12 cellular contexts compared by ENCODE assay signal in the genomic region with DNA sequence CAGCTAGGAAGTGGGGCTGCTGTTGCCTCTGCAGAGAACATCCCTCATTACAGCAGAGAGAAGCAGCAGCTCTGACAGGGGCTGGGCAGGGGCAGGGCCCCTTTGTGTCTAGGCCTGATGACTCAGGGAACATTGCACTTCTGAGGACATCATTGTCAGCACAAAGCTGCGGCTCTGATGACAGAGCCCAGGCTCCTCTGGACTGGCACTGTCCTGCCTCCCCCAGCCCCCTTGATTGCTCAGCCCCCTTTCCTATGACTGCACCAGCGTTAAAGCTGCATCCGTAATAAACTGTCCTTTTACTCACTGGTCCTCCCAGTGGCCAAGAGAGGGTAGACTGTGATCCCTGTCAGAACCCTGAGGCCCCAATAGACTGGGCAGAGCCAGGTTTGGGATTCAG. TPM values are rescaled to one million over a fixed set of nuclear protein-coding genes. Genes with fewer than 3 reads are reported as not detected.
A peak's percentile ranks its signal among the peaks of the same experiment; 100 is the strongest.
DNase-seq lines count a peak whose midpoint lies in the region; ATAC-seq, FAIRE-seq and TF ChIP-seq lines count a peak whose summit lies in the region.
"Had no signal": no experiment of that assay in that cellular context is flagged by ENCODE, and none has a peak within 500 bp of the region (broad histone marks: within the 10 kb centered on the region; RNA-seq: fewer than 3 reads in every experiment).

No MANE protein-coding gene starts in this region.

- no peak overlapping the region for H2BK12ac ChIP-seq in mesenchymal stem cell (ENCODE audit: low read length in 2 of 2)

- no peaks in the 10 kb centered on the region for H3K79me2 ChIP-seq in K562 (ENCODE audit: control insufficient read depth, insufficient read depth, low read length)

- TF ChIP-seq RAD21 in K562 (CRISPR knock-in tag; conservative IDR thresholded peaks at IDR 0.05 in 1 of 2, IDR thresholded peaks at IDR 0.05 in 1 of 2) = no peak

- in situ Hi-C loops in K562 (cut with MboI) = no loop called here

- TF ChIP-seq EP300 in K562 (IDR thresholded peaks at IDR 0.05; ENCODE audit: low read length) = no peak

- CTCF ChIA-PET in K562 (lab: Yijun Ruan, JAX; ENCODE audit: low intra/inter-chr PET ratio) = no interaction called here

- H2AK5ac ChIP-seq in mesenchymal stem cell (ENCODE audit: low read length, severe bottlenecking) = no peak overlapping the region

- H3K4me2 ChIP-seq in K562 (ENCODE audit: insufficient read depth, low read length) = no peak overlapping the region
- H3K4me2 ChIP-seq in mesenchymal stem cell (ENCODE audit: low read length, poor library complexity, severe bottlenecking) = no peak overlapping the region

- H3K27me3 Mint-ChIP-seq in T-helper 2 cell treated with Interferon-gamma antibody and Interleukin-4, amounts not matched to agents 5 μg/mL and 100 μg/mL, for 36 hours (ENCODE audit: low read depth) = peaks cover 12% of the 10 kb centered on the region

- intact Hi-C loops in K562 (cut with micrococcal nuclease) = no loop called here

- no peak overlapping the region for H3K14ac ChIP-seq in mesenchymal stem cell (ENCODE audit: low read length in 2 of 2)

- DNase-seq in D341Med (ENCODE audit: low spot score) (peak; percentile 46), HT-29 (ENCODE audit: low spot score) (peak; percentile 23), K562 (ENCODE audit: extremely low read depth in 1 of 4, low spot score in 3 of 4) (peak; percentile 9 to 34 (median 30)), mesenchymal stem cell (peak; percentile 34), GM10266 (ENCODE audit: extremely low spot score) (no peak), NCI-H1694 treated with DMSO at 0.1 percent for 48 hours (lab: John Stamatoyannopoulos, UW) (no peak)
- DNase-seq in T-helper 2 cell treated with Interferon-gamma antibody and Interleukin-4, amounts not matched to agents 5 μg/mL and 100 μg/mL, for 36 hours (ENCODE audit: low spot score) = no peak
- DNase-seq: activated naive CD8-positive, alpha-beta T cell treated with anti-CD3 and anti-CD28 coated beads, Interleukin-2, amount 10 ng/mL, durations not matched to agents 7 days and 5 days had no signal

- H2AFZ ChIP-seq in K562 (ENCODE audit: low read depth, low read length) = no peak overlapping the region
- H2AFZ ChIP-seq in mesenchymal stem cell (ENCODE audit: low read depth, low read length) = no peak overlapping the region

- H3K27ac ChIP-seq in K562 (ENCODE audit: extremely low read depth, low read depth, low read length) (no peak overlapping the region), mesenchymal stem cell (ENCODE audit: low read length, poor library complexity, severe bottlenecking) (no peak overlapping the region)
- H3K27ac ChIP-seq: HL-60, neutrophil had no signal

- BruUV-seq in K562 (replicated peaks; lab: Mats Ljungman, UMichigan) = no TSS peak

- no peak overlapping the region for H3K4me3 Mint-ChIP-seq in T-helper 2 cell treated with Interferon-gamma antibody and Interleukin-4, amounts not matched to agents 5 μg/mL and 100 μg/mL, for 36 hours
- H3K4me3 Mint-ChIP-seq: activated naive CD8-positive, alpha-beta T cell treated with anti-CD3 and anti-CD28 coated beads, Interleukin-2, amount 10 ng/mL, durations not matched to agents 7 days and 5 days had no signal

- H3K4ac ChIP-seq in mesenchymal stem cell (ENCODE audit: low read depth in 1 of 2, low read length in 2 of 2) = no peak overlapping the region

- H3K27ac Mint-ChIP-seq in T-helper 2 cell treated with Interferon-gamma antibody and Interleukin-4, amounts not matched to agents 5 μg/mL and 100 μg/mL, for 36 hours = no peak overlapping the region
- H3K27ac Mint-ChIP-seq: activated naive CD8-positive, alpha-beta T cell treated with anti-CD3 and anti-CD28 coated beads, Interleukin-2, amount 10 ng/mL, durations not matched to agents 7 days and 5 days had no signal

- H3K36me3 ChIP-seq in K562 (ENCODE audit: control insufficient read depth, insufficient read depth, low read length) (no peaks in the 10 kb centered on the region), mesenchymal stem cell (ENCODE audit: control insufficient read depth in 1 of 2, insufficient read depth in 2 of 2, low read depth in 1 of 2, low read length in 2 of 2) (no peaks in the 10 kb centered on the region)
- H3K36me3 ChIP-seq: neutrophil had no signal

- H2BK15ac ChIP-seq in mesenchymal stem cell (ENCODE audit: low read depth, poor library complexity, severe bottlenecking) = no peak overlapping the region

- no peak overlapping the region for H3K4me3 ChIP-seq in K562
- no peak overlapping the region for H3K4me3 ChIP-seq in mesenchymal stem cell (ENCODE audit: insufficient read depth in 1 of 2, low read depth in 1 of 2, low read length in 2 of 2)

- H4K20me1 ChIP-seq in K562 (replicated peaks; ENCODE audit: control insufficient read depth, insufficient read depth, low read length) = 0 out of 2 replicates have a peak, but pooled peaks cover 3% of the 10 kb centered on the region

- H3K4me1 Mint-ChIP-seq in T-helper 2 cell treated with Interferon-gamma antibody and Interleukin-4, amounts not matched to agents 5 μg/mL and 100 μg/mL, for 36 hours (ENCODE audit: low read depth) = no peaks in the 10 kb centered on the region
- H3K4me1 Mint-ChIP-seq: activated naive CD8-positive, alpha-beta T cell treated with anti-CD3 and anti-CD28 coated beads, Interleukin-2, amount 10 ng/mL, durations not matched to agents 7 days and 5 days had no signal

- no peaks in the 10 kb centered on the region for H3K9me3 ChIP-seq in K562 (replicated peaks; ENCODE audit: control insufficient read depth, insufficient read depth, low read depth, low read length)
- no peaks in the 10 kb centered on the region for H3K9me3 ChIP-seq in mesenchymal stem cell (ENCODE audit: control insufficient read depth, low read length)
- H3K9me3 ChIP-seq: neutrophil had no signal

- H3K9ac ChIP-seq in K562 (ENCODE audit: insufficient read depth in 1 of 2, low read depth in 2 of 2, low read length in 2 of 2) (no peak overlapping the region), mesenchymal stem cell (ENCODE audit: low read length) (no peak overlapping the region)

- no peak overlapping the region for H4K8ac ChIP-seq in mesenchymal stem cell (ENCODE audit: low read length)

- TF ChIP-seq POLR2A in K562 (conservative IDR thresholded peaks at IDR 0.05) = no peak

- H3K4me1 ChIP-seq in K562 (replicated peaks in 1 of 2; ENCODE audit: control insufficient read depth in 2 of 2, insufficient read depth in 2 of 2, low read length in 2 of 2) (no peaks in the 10 kb centered on the region), mesenchymal stem cell (ENCODE audit: control insufficient read depth, insufficient read depth, low read depth, low read length) (no peaks in the 10 kb centered on the region)

- no peaks in the 10 kb centered on the region for H3K79me1 ChIP-seq in mesenchymal stem cell (replicated peaks; ENCODE audit: low read length, poor library complexity, severe bottlenecking)

- H2BK120ac ChIP-seq in mesenchymal stem cell (ENCODE audit: low read depth, low read length) = no peak overlapping the region

- H3K9me1 ChIP-seq in K562 (ENCODE audit: control insufficient read depth, insufficient read depth, low read length) = no peaks in the 10 kb centered on the region

- TF ChIP-seq CTCF in K562 (IDR thresholded peaks at IDR 0.05 in 2 of 3, conservative IDR thresholded peaks at IDR 0.05 in 1 of 3; ENCODE audit: insufficient read depth in 2 of 3, low read depth in 1 of 3, low read length in 3 of 3) = peak in 2 of 3 experiments; percentile 34 to 49; a peak in 5 of 6 replicates
- TF ChIP-seq CTCF in GM10266 (IDR thresholded peaks at IDR 0.05; ENCODE audit: control insufficient read depth, insufficient read depth, low read depth, missing control alignments) = no peak

- H4K91ac ChIP-seq in mesenchymal stem cell (ENCODE audit: low read length) = no peak overlapping the region

- H3K18ac ChIP-seq in mesenchymal stem cell (ENCODE audit: low read depth in 1 of 2, low read length in 2 of 2) = no peak overlapping the region

- POLR2A ChIA-PET in K562 (lab: Yijun Ruan, JAX) = interaction anchor here (0.6 to 0.7 kb wide), 2 partner anchors 10 to 12 kb away, joined by 3 read pairs; no protein-coding TSS in a partner anchor

- no peak overlapping the region for H2BK5ac ChIP-seq in mesenchymal stem cell (ENCODE audit: low read depth, low read length, poor library complexity, severe bottlenecking)

- no peak for FAIRE-seq in K562 (lab: Jason Lieb, UNC)

- WGBS in K562 (ENCODE audit: insufficient coverage, low coverage, missing lambda C conversion rate) = 0% methylated on average over 2 of the region's 3 CpGs
- 6% methylated on average over 3 of the region's 3 CpGs for WGBS in mesenchymal stem cell

- H3K36me3 Mint-ChIP-seq in T-helper 2 cell treated with Interferon-gamma antibody and Interleukin-4, amounts not matched to agents 5 μg/mL and 100 μg/mL, for 36 hours (ENCODE audit: low read depth) = no peaks in the 10 kb centered on the region
- H3K36me3 Mint-ChIP-seq: activated naive CD8-positive, alpha-beta T cell treated with anti-CD3 and anti-CD28 coated beads, Interleukin-2, amount 10 ng/mL, durations not matched to agents 7 days and 5 days had no signal

- no peaks in the 10 kb centered on the region for H3K9me3 Mint-ChIP-seq in T-helper 2 cell treated with Interferon-gamma antibody and Interleukin-4, amounts not matched to agents 5 μg/mL and 100 μg/mL, for 36 hours
- H3K9me3 Mint-ChIP-seq: activated naive CD8-positive, alpha-beta T cell treated with anti-CD3 and anti-CD28 coated beads, Interleukin-2, amount 10 ng/mL, durations not matched to agents 7 days and 5 days had no signal

- ATAC-seq in K562 = peak; percentile 90
- ATAC-seq in GM19035 (IDR thresholded peaks at IDR 0.05; ENCODE audit: unreplicated experiment) = no peak

- H3K23ac ChIP-seq in mesenchymal stem cell (ENCODE audit: low read length in 2 of 2) = no peak overlapping the region

- peaks cover 10 to 46% of the 10 kb centered on the region in 2 experiments for H3K27me3 ChIP-seq in K562 (ENCODE audit: control insufficient read depth in 2 of 2, insufficient read depth in 2 of 2, low read length in 2 of 2)
- peaks cover 75 to 85% of the 10 kb centered on the region in 2 experiments for H3K27me3 ChIP-seq in mesenchymal stem cell (ENCODE audit: control insufficient read depth in 1 of 2, insufficient read depth in 1 of 2, low read length in 2 of 2)
- H3K27me3 ChIP-seq: neutrophil had no signal

RNA-seq across cellular contexts. Expression of gene TRH, which starts 18.3 kb away (rescaled TPM):
- total RNA-seq in HT-29 (2014; rRNA removed; shearing (Covaris generic)) = not detected in 2 replicates
- total RNA-seq in K562 (2011; cell fraction: chromatin; rRNA removed; ENCODE audit: low replicate concordance) = not detected in 2 replicates
- not detected in 2 replicates for total RNA-seq in K562 (2011; cell fraction: nucleolus; rRNA removed)
- total RNA-seq in K562 (2011; cell fraction: nucleoplasm; rRNA removed) = not detected in 2 replicates
- total RNA-seq in K562 (2014; rRNA removed) (not detected in 2 replicates), K562 (2014; rRNA removed; fragmentation: Illumina TruSeq; extraction: Trizol) (not detected in 2 replicates), K562 (2015; rRNA removed; fragmentation: Illumina TruSeq; extraction: Trizol) (not detected in 2 replicates), K562 (2021) (not detected in 2 replicates)
- polyA plus RNA-seq in K562 (2011; rRNA removed) (not detected in 2 replicates), K562 (2014; fragmentation: Illumina TruSeq; extraction: Trizol) (not detected in 2 replicates), K562 (2014; fragmentation: Nextera tagmentation; extraction: Ambion mirVana) (not detected), K562 (2014; rRNA removed) (not detected in 2 replicates)
- not detected in 2 replicates for polyA plus RNA-seq in K562 (2011; cell fraction: cytosol; rRNA removed)
- not detected in 2 replicates for polyA plus RNA-seq in K562 (2011; cell fraction: nucleus; rRNA removed)
- polyA plus RNA-seq in K562 (2012) = not detected in 2 replicates
- not detected in 2 replicates for polyA minus RNA-seq in K562 (2011; rRNA and poly(A)+ RNA removed)
- polyA minus RNA-seq in K562 (2011; cell fraction: cytosol; rRNA and poly(A)+ RNA removed) = not detected in 2 replicates
- not detected in 2 replicates for polyA minus RNA-seq in K562 (2011; cell fraction: nucleus; rRNA and poly(A)+ RNA removed)
- polyA plus RNA-seq in mesenchymal stem cell (2013, experiment 1 of 2) = not detected
- polyA plus RNA-seq in mesenchymal stem cell (2013, experiment 2 of 2) = not detected
- total RNA-seq: activated naive CD8-positive, alpha-beta T cell treated with anti-CD3 and anti-CD28 coated beads, Interleukin-2, amount 10 ng/mL, durations not matched to agents 7 days and 5 days; glomerular endothelial cell had no signal

Comparison
In these comparisons a context has a peak if more than half of its experiments do, and no peak if none do; other contexts are left out.
1. DNase-seq: peak in D341Med (single experiment), HT-29 (single experiment), K562 (4 of 4) and mesenchymal stem cell (single experiment); none in GM10266 (single experiment), NCI-H1694 treated with DMSO at 0.1 percent for 48 hours (single experiment) and T-helper 2 cell treated with Interferon-gamma antibody and Interleukin-4, amounts not matched to agents 5 μg/mL and 100 μg/mL, for 36 hours (single experiment).